In the genomic region with DNA sequence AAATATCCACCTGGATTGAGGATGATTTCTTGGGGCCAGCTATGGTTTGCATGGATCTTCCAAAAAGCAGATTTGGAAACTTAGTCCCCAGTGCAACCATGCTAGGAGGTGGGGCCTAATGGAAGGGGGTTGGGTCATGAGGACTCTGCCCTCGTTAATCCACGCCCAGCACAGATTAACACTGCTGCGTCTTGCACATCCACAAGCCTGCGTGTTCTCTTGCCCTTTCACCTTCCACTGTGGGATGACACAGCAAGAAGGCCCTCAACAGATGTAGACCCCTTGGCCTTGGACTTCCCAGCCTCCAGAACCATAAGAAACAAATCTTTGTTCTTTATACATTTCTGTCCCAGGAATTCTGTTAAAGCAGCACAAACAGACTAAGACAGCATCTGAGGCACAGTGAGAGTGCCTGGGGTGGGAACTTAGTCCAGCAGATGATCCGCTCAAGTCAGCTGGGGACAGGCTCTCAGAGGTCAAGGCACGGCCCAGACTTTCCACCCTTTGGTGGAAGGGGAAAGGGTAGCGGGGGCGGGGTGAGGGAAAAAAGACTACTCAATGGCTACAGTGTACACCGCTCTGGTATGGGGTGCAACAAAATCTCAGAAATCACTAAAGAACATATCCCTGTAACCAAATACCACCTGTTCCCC, we compare ENCODE assay signal across 1 cellular context.
TF ChIP-seq lines count a peak whose summit lies in the region.

No MANE protein-coding gene starts in this region.

TF ChIP-seq in K562, 482 proteins besides CTCF, POLR2A, EP300 and RAD21:
- TF ChIP-seq, protein P1, sequence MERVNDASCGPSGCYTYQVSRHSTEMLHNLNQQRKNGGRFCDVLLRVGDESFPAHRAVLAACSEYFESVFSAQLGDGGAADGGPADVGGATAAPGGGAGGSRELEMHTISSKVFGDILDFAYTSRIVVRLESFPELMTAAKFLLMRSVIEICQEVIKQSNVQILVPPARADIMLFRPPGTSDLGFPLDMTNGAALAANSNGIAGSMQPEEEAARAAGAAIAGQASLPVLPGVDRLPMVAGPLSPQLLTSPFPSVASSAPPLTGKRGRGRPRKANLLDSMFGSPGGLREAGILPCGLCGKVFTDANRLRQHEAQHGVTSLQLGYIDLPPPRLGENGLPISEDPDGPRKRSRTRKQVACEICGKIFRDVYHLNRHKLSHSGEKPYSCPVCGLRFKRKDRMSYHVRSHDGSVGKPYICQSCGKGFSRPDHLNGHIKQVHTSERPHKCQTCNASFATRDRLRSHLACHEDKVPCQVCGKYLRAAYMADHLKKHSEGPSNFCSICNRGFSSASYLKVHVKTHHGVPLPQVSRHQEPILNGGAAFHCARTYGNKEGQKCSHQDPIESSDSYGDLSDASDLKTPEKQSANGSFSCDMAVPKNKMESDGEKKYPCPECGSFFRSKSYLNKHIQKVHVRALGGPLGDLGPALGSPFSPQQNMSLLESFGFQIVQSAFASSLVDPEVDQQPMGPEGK (CRISPR knock-in tag; IDR thresholded peaks at IDR 0.05; ENCODE audit: borderline replicate concordance), result no peak
- TF ChIP-seq HNRNPH1 (optimal IDR thresholded peaks at IDR 0.05; ENCODE audit: low read depth, low read length), result no peak
- TF ChIP-seq ZNF77 (CRISPR knock-in tag; IDR thresholded peaks at IDR 0.05), result no peak
- TF ChIP-seq, protein P2, sequence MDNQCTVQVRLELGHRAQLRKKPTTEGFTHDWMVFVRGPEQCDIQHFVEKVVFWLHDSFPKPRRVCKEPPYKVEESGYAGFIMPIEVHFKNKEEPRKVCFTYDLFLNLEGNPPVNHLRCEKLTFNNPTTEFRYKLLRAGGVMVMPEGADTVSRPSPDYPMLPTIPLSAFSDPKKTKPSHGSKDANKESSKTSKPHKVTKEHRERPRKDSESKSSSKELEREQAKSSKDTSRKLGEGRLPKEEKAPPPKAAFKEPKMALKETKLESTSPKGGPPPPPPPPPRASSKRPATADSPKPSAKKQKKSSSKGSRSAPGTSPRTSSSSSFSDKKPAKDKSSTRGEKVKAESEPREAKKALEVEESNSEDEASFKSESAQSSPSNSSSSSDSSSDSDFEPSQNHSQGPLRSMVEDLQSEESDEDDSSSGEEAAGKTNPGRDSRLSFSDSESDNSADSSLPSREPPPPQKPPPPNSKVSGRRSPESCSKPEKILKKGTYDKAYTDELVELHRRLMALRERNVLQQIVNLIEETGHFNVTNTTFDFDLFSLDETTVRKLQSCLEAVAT (IDR thresholded peaks at IDR 0.05), result no peak
- no peak for TF ChIP-seq ZNF699 (CRISPR knock-in tag; IDR thresholded peaks at IDR 0.05; ENCODE audit: insufficient replicate concordance)
- no peak for TF ChIP-seq ILF3 (IDR thresholded peaks at IDR 0.05; ENCODE audit: borderline replicate concordance)
- no peak for TF ChIP-seq ZNF830 (CRISPR knock-in tag; IDR thresholded peaks at IDR 0.05)
- TF ChIP-seq ZNF766 (CRISPR knock-in tag; conservative IDR thresholded peaks at IDR 0.05), result no peak
- TF ChIP-seq, protein P3, sequence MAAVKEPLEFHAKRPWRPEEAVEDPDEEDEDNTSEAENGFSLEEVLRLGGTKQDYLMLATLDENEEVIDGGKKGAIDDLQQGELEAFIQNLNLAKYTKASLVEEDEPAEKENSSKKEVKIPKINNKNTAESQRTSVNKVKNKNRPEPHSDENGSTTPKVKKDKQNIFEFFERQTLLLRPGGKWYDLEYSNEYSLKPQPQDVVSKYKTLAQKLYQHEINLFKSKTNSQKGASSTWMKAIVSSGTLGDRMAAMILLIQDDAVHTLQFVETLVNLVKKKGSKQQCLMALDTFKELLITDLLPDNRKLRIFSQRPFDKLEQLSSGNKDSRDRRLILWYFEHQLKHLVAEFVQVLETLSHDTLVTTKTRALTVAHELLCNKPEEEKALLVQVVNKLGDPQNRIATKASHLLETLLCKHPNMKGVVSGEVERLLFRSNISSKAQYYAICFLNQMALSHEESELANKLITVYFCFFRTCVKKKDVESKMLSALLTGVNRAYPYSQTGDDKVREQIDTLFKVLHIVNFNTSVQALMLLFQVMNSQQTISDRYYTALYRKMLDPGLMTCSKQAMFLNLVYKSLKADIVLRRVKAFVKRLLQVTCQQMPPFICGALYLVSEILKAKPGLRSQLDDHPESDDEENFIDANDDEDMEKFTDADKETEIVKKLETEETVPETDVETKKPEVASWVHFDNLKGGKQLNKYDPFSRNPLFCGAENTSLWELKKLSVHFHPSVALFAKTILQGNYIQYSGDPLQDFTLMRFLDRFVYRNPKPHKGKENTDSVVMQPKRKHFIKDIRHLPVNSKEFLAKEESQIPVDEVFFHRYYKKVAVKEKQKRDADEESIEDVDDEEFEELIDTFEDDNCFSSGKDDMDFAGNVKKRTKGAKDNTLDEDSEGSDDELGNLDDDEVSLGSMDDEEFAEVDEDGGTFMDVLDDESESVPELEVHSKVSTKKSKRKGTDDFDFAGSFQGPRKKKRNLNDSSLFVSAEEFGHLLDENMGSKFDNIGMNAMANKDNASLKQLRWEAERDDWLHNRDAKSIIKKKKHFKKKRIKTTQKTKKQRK (IDR thresholded peaks at IDR 0.05; ENCODE audit: borderline replicate concordance, low read depth, low read length), result no peak
TF ChIP-seq in K562: peak in this region for 0.
